In the genomic region with DNA sequence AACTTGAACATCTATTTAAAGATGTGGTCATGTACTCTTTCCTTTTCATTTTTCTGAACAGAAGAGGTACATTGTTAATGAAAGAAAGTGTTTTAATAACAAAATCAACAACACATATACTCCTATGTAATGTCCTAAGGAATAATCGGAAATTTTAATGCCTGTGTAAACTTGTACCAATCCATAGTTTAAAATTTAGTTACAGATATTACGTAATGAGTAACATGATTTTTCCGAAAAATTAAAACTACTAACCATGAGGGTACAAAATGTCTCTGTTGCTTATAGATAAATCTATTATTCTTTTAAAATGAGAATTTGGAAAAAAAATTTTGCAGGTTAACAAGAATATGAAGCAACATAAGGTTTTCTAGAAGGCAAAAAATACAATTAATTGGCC, we compare ENCODE assay signal across 21 cellular contexts.
"Had no signal": no experiment of that assay in that cellular context is flagged by ENCODE, and none has a peak within 500 bp of the region (broad histone marks: within the 10 kb centered on the region; RNA-seq: fewer than 3 reads in every experiment).

No MANE protein-coding gene starts in this region.

- H3K36me3 Mint-ChIP-seq: mesothelial cell of epicardium, naive B cell had no signal

- ATAC-seq: effector memory CD8-positive, alpha-beta T cell; esophagus mucosa; gastrocnemius medialis; heart right ventricle; left cardiac atrium; left ventricle myocardium superior; mucosa of descending colon had no signal

- H3K27ac ChIP-seq: colonic mucosa, epithelial cell of prostate, esophagus squamous epithelium, gastrocnemius medialis, heart right ventricle, left lung, lower lobe of right lung had no signal

- H3K27ac Mint-ChIP-seq: dendritic cell treated with granulocyte-macrophage colony-stimulating factor and Interleukin-4, amounts not matched to agents 40 ng/mL and 50 ng/mL, for 4 days; effector memory CD8-positive, alpha-beta T cell; endodermal cell; mesothelial cell of epicardium had no signal

- H3K4me3 ChIP-seq: colonic mucosa, esophagus squamous epithelium, gastrocnemius medialis, heart right ventricle, left lung, lower lobe of right lung, mucosa of descending colon had no signal

- H3K9me3 Mint-ChIP-seq: dendritic cell treated with granulocyte-macrophage colony-stimulating factor and Interleukin-4, amounts not matched to agents 40 ng/mL and 50 ng/mL, for 4 days; effector memory CD8-positive, alpha-beta T cell; endodermal cell; mesothelial cell of epicardium; naive B cell had no signal

- H3K9me3 ChIP-seq: colonic mucosa, esophagus squamous epithelium, gastrocnemius medialis, heart right ventricle, left lung, lower lobe of right lung, mucosa of descending colon had no signal

- H3K36me3 ChIP-seq: colonic mucosa, esophagus squamous epithelium, gastrocnemius medialis, heart right ventricle, left lung, lower lobe of right lung had no signal

- H3K4me1 ChIP-seq: colonic mucosa, esophagus squamous epithelium, gastrocnemius medialis, heart right ventricle, lower lobe of right lung had no signal

- H3K4me3 Mint-ChIP-seq: dendritic cell treated with granulocyte-macrophage colony-stimulating factor and Interleukin-4, amounts not matched to agents 40 ng/mL and 50 ng/mL, for 4 days; endodermal cell; mesothelial cell of epicardium had no signal

- H3K27me3 ChIP-seq: colonic mucosa, esophagus squamous epithelium, gastrocnemius medialis, left lung had no signal

- DNase-seq: colonic mucosa; cortex of kidney; effector CD8-positive, alpha-beta T cell; effector memory CD8-positive, alpha-beta T cell; endodermal cell; esophagus squamous epithelium; foreskin melanocyte; gastrocnemius medialis; glutamatergic neuron; heart right ventricle; left cardiac atrium; left lung; left ventricle myocardium superior; lower lobe of right lung; mucosa of descending colon had no signal

- H3K27me3 Mint-ChIP-seq: dendritic cell treated with granulocyte-macrophage colony-stimulating factor and Interleukin-4, amounts not matched to agents 40 ng/mL and 50 ng/mL, for 4 days; effector memory CD8-positive, alpha-beta T cell; naive B cell had no signal

- FAIRE-seq: keratinocyte had no signal
